ENCODE assay signal across 8 cellular contexts in genomic region chr3:172666873-172667694, GRCh38. TPM values are rescaled to one million over a fixed set of nuclear protein-coding genes. Genes with fewer than 3 reads are reported as not detected.
DNase-seq lines count a peak whose midpoint lies in the region; ATAC-seq and TF ChIP-seq lines count a peak whose summit lies in the region.

No MANE protein-coding gene starts in this region.

- no peaks in the 10 kb centered on the region for H3K4me1 Mint-ChIP-seq in progenitor cell of endocrine pancreas (ENCODE audit: low read depth)

- no peaks in the 10 kb centered on the region for H3K27me3 Mint-ChIP-seq in progenitor cell of endocrine pancreas

- peak; percentile 83 for TF ChIP-seq CTCF in GM12874 (IDR thresholded peaks at IDR 0.05; ENCODE audit: insufficient read depth, low read depth, low read length)
- peak; percentile 85 for TF ChIP-seq CTCF in progenitor cell of endocrine pancreas (IDR thresholded peaks at IDR 0.05; ENCODE audit: unreplicated experiment)

- H3K27ac ChIP-seq in SK-N-MC (no peak overlapping the region), aorta (ENCODE audit: low read depth in 1 of 2, low read length in 2 of 2) (no peak overlapping the region)

- H3K36me3 ChIP-seq in SK-N-MC (ENCODE audit: insufficient read depth, low read length) (no peaks in the 10 kb centered on the region), aorta (ENCODE audit: control insufficient read depth in 1 of 2, insufficient read depth in 2 of 2, low read length in 1 of 2) (no peaks in the 10 kb centered on the region)

- no peaks in the 10 kb centered on the region for H3K9me3 ChIP-seq in SK-N-MC (ENCODE audit: low read depth, low read length)
- peaks cover 1% of the 10 kb centered on the region for H3K9me3 ChIP-seq in aorta (ENCODE audit: control insufficient read depth, low read length)

- H3K9me3 Mint-ChIP-seq in progenitor cell of endocrine pancreas (ENCODE audit: low read depth): peaks cover 8% of the 10 kb centered on the region

- H3K4me3 Mint-ChIP-seq in progenitor cell of endocrine pancreas (ENCODE audit: low read depth): no peak overlapping the region

- 65 to 67% methylated on average over 16 of the region's 16 CpGs for WGBS in aorta, 2 donors

- intact Hi-C loops in head of caudate nucleus (cut with DNase I): no loop called here
- intact Hi-C loops in aorta (cut with DNase I): loop anchor here (2.0 to 5.0 kb wide), 2 partner anchors 176 to 180 kb away; no protein-coding TSS in a partner anchor

- H3K27me3 ChIP-seq in aorta (ENCODE audit: control insufficient read depth in 1 of 2, insufficient read depth in 2 of 2, low read length in 1 of 2): no peaks in the 10 kb centered on the region

- DNase-seq in NAMALWA (ENCODE audit: low spot score): peak; percentile 90
- peak; percentile 70 for DNase-seq in SK-N-MC (ENCODE audit: low read depth, low spot score)
- DNase-seq in activated naive CD4-positive, alpha-beta T cell treated with Interleukin-2 at 50 U/mL for 16 hours: peak; percentile 74
- DNase-seq in head of caudate nucleus: peak; percentile 11 to 95 (median 78)
- DNase-seq in progenitor cell of endocrine pancreas (ENCODE audit: low spot score, unreplicated experiment): peak; percentile 49
- DNase-seq in aorta: peak; percentile 75 to 79

- peak; percentile 97 for ATAC-seq in HG02610 (IDR thresholded peaks at IDR 0.05; ENCODE audit: unreplicated experiment)
- ATAC-seq in aorta (ENCODE audit: low FRiP score): peak; percentile 91

- H3K4me3 ChIP-seq in SK-N-MC: no peak overlapping the region
- H3K4me3 ChIP-seq in aorta (ENCODE audit: low read length in 2 of 2): no peak overlapping the region

- peaks cover 2% of the 10 kb centered on the region for H3K36me3 Mint-ChIP-seq in progenitor cell of endocrine pancreas (ENCODE audit: insufficient read depth)

- H3K4me1 ChIP-seq in aorta (ENCODE audit: control insufficient read depth in 1 of 2, insufficient read depth in 2 of 2, low read length in 2 of 2): no peaks in the 10 kb centered on the region

- no peak overlapping the region for H3K9ac ChIP-seq in SK-N-MC (ENCODE audit: insufficient read length)

- peak overlapping the region; percentile 4 for H3K27ac Mint-ChIP-seq in progenitor cell of endocrine pancreas

RNA-seq across cellular contexts. Expression of gene NCEH1, which starts 43.8 kb away (rescaled TPM):
- 2.1 and 2.5 TPM in 2 replicates for total RNA-seq in progenitor cell of endocrine pancreas
- 10 to 100 TPM; 10.2 to 12.5 TPM for total RNA-seq in aorta
- polyA plus RNA-seq in aorta: 1 to 10 TPM; 2.3 to 2.8 TPM
